Comparison of ENCODE assay signal across 8 cellular contexts in the genomic region with DNA sequence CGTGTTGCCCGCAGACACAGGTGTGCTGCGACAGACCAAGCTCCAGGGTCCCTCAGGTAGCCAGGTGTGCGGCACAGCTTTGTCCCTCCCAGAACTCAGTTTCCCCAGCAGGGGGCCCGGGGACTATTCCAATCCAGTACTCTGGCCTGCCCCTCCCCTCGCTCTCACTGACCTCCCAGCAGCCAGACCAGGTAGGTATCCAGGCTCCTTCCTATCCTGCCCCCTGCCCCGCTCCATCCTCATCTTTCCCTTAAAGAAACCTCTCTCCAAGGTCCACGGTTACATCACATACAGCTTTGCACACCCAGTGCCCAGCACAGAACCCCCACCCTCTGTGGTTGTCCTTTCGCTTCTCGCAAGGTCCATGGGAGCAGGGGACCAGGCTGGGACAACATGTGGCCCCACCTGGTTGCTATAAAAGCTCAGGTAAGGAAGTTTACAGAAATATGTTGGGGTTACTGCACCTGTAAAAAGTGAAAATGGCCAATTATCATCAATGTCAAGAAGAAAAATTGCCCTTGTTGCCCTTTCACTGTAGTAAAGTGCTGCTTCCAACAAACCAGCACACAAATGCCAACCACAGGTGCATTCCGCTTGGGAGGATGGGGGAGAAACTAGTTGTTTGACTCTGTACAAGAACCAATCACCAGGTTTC. TPM values are rescaled to one million over a fixed set of nuclear protein-coding genes. Genes with fewer than 3 reads are reported as not detected.
DNase-seq lines count a peak whose midpoint lies in the region; ATAC-seq and TF ChIP-seq lines count a peak whose summit lies in the region.

No MANE protein-coding gene starts in this region.

- no peaks in the 10 kb centered on the region for H3K9me2 ChIP-seq in OCI-LY7 (ENCODE audit: insufficient read depth, low read length)

- POLR2A ChIA-PET in OCI-LY7 (lab: Charles Lee), result no interaction called here

- peaks cover 17% of the 10 kb centered on the region for H3K4me1 ChIP-seq in OCI-LY7 (ENCODE audit: insufficient read depth, low read length, poor library complexity, severe bottlenecking)

- peaks cover 48% of the 10 kb centered on the region for H3K4me1 Mint-ChIP-seq in activated CD4-positive, alpha-beta T cell treated with anti-CD3 and anti-CD28 coated beads, Interleukin-2, amount 10 ng/mL, durations not matched to agents 24 days and 14 days
- peaks cover 31% of the 10 kb centered on the region for H3K4me1 Mint-ChIP-seq in stimulated activated effector memory CD8-positive, alpha-beta T cell treated with anti-CD3 and anti-CD28 coated beads, Interleukin-12 subunit alpha, Interleukin-12 subunit beta, amount 100 ng/mL, for 72 hours

- H3K79me2 ChIP-seq in OCI-LY7 (ENCODE audit: insufficient read depth, low read depth, low read length), result no peaks in the 10 kb centered on the region

- H2AFZ ChIP-seq in OCI-LY7 (ENCODE audit: low read length), result peak overlapping the region; percentile 78; the same call in 1 of the 2 replicates

- no peaks in the 10 kb centered on the region for H3K36me3 ChIP-seq in OCI-LY7 (ENCODE audit: insufficient read depth, low read length)

- peaks cover 27% of the 10 kb centered on the region for H3K27me3 Mint-ChIP-seq in activated CD4-positive, alpha-beta T cell treated with anti-CD3 and anti-CD28 coated beads, Interleukin-2, amount 10 ng/mL, durations not matched to agents 24 days and 14 days

- BruUV-seq in OCI-LY7 (replicated peaks; lab: Mats Ljungman, UMichigan), result no TSS peak

- DNase-seq in activated CD4-positive, alpha-beta T cell treated with anti-CD3 and anti-CD28 coated beads, Interleukin-2, amount 10 ng/mL, durations not matched to agents 24 days and 14 days, result no peak
- DNase-seq in activated CD4-positive, alpha-beta T cell treated with anti-CD3 and anti-CD28 coated beads for 48 hours, result no peak
- no peak for DNase-seq in OCI-LY7 (ENCODE audit: low spot score)
- no peak for DNase-seq in fibroblast of mammary gland (ENCODE audit: low read depth)
- no peak for DNase-seq in stimulated activated effector memory CD8-positive, alpha-beta T cell treated with anti-CD3 and anti-CD28 coated beads, Interleukin-12 subunit alpha, Interleukin-12 subunit beta, amount 100 ng/mL, for 72 hours (ENCODE audit: low spot score in 2 of 2)
- DNase-seq in AG08396 (ENCODE audit: low spot score), result no peak
- DNase-seq in SIG-M5 (lab: John Stamatoyannopoulos, UW), result no peak

- H4K20me1 ChIP-seq in OCI-LY7 (ENCODE audit: insufficient read depth, low read length), result no peaks in the 10 kb centered on the region

- no peaks in the 10 kb centered on the region for H3K9me3 ChIP-seq in OCI-LY7 (ENCODE audit: low read length)

- H3K9me3 Mint-ChIP-seq in activated CD4-positive, alpha-beta T cell treated with anti-CD3 and anti-CD28 coated beads, Interleukin-2, amount 10 ng/mL, durations not matched to agents 24 days and 14 days, result no peaks in the 10 kb centered on the region
- H3K9me3 Mint-ChIP-seq in stimulated activated effector memory CD8-positive, alpha-beta T cell treated with anti-CD3 and anti-CD28 coated beads, Interleukin-12 subunit alpha, Interleukin-12 subunit beta, amount 100 ng/mL, for 72 hours, result no peaks in the 10 kb centered on the region

- H3K27ac Mint-ChIP-seq in activated CD4-positive, alpha-beta T cell treated with anti-CD3 and anti-CD28 coated beads, Interleukin-2, amount 10 ng/mL, durations not matched to agents 24 days and 14 days, result no peak overlapping the region
- H3K27ac Mint-ChIP-seq in stimulated activated effector memory CD8-positive, alpha-beta T cell treated with anti-CD3 and anti-CD28 coated beads, Interleukin-12 subunit alpha, Interleukin-12 subunit beta, amount 100 ng/mL, for 72 hours, result no peak overlapping the region

- TF ChIP-seq CTCF in OCI-LY7 (conservative IDR thresholded peaks at IDR 0.05; ENCODE audit: low read length) (no peak), fibroblast of mammary gland (conservative IDR thresholded peaks at IDR 0.05; ENCODE audit: control insufficient read depth, insufficient read depth, low read depth, low read length) (no peak)

- peak overlapping the region; percentile 83 for H3K4me2 ChIP-seq in OCI-LY7 (ENCODE audit: low read length)

- H3K36me3 Mint-ChIP-seq in activated CD4-positive, alpha-beta T cell treated with anti-CD3 and anti-CD28 coated beads, Interleukin-2, amount 10 ng/mL, durations not matched to agents 24 days and 14 days (ENCODE audit: low read depth), result no peaks in the 10 kb centered on the region
- no peaks in the 10 kb centered on the region for H3K36me3 Mint-ChIP-seq in stimulated activated effector memory CD8-positive, alpha-beta T cell treated with anti-CD3 and anti-CD28 coated beads, Interleukin-12 subunit alpha, Interleukin-12 subunit beta, amount 100 ng/mL, for 72 hours

- intact Hi-C loops in activated CD4-positive, alpha-beta T cell treated with anti-CD3 and anti-CD28 coated beads, Interleukin-2, amount 10 ng/mL, durations not matched to agents 24 days and 14 days (cut with micrococcal nuclease), result loop anchor here (1.0 to 5.0 kb wide), 9 partner anchors 59 to 583 kb away; a partner anchor contains a TSS
- intact Hi-C loops in OCI-LY7 (cut with micrococcal nuclease; ENCODE audit: unreplicated experiment), result loop anchor here (1.0 to 10.0 kb wide), 4 partner anchors 64 to 390 kb away; a partner anchor contains a TSS

- CTCF ChIA-PET in OCI-LY7 (lab: Charles Lee; ENCODE audit: unreplicated experiment), result interaction anchor here (0.6 to 2.1 kb wide), 3 partner anchors 10 to 249 kb away, joined by 3 to 7 read pairs (median 3); no protein-coding TSS in a partner anchor

- peak overlapping the region; percentile 86 for H3K4me3 Mint-ChIP-seq in activated CD4-positive, alpha-beta T cell treated with anti-CD3 and anti-CD28 coated beads, Interleukin-2, amount 10 ng/mL, durations not matched to agents 24 days and 14 days
- peak overlapping the region; percentile 82 for H3K4me3 Mint-ChIP-seq in stimulated activated effector memory CD8-positive, alpha-beta T cell treated with anti-CD3 and anti-CD28 coated beads, Interleukin-12 subunit alpha, Interleukin-12 subunit beta, amount 100 ng/mL, for 72 hours

- H3K4me3 ChIP-seq in OCI-LY7 (ENCODE audit: low read depth, low read length, poor library complexity, severe bottlenecking) (peak overlapping the region; percentile 71), fibroblast of mammary gland (ENCODE audit: control insufficient read depth, low read depth, low read length) (peak overlapping the region; percentile 6)

- no peak overlapping the region for H3K27ac ChIP-seq in OCI-LY7 (ENCODE audit: low read depth, low read length, poor library complexity, severe bottlenecking)

- peak; percentile 0 for ATAC-seq in stimulated activated effector memory CD8-positive, alpha-beta T cell treated with anti-CD3 and anti-CD28 coated beads, Interleukin-12 subunit alpha, Interleukin-12 subunit beta, amount 100 ng/mL, for 72 hours
- ATAC-seq in HG03520 (IDR thresholded peaks at IDR 0.05; ENCODE audit: unreplicated experiment), result no peak

RNA-seq across cellular contexts. Expression of a gene that starts 7.3 kb away (rescaled TPM):
- not detected in 2 replicates for total RNA-seq in activated CD4-positive, alpha-beta T cell treated with anti-CD3 and anti-CD28 coated beads, Interleukin-2, amount 10 ng/mL, durations not matched to agents 24 days and 14 days
- total RNA-seq in OCI-LY7 (2014; rRNA removed; shearing (Covaris generic)), result not detected in 2 replicates
- not detected in 2 replicates for total RNA-seq in OCI-LY7 (2022)

RNA-seq across cellular contexts. Expression of a gene that starts 59.0 kb away (rescaled TPM):
- 88.0 and 89.6 TPM in 2 replicates for total RNA-seq in activated CD4-positive, alpha-beta T cell treated with anti-CD3 and anti-CD28 coated beads, Interleukin-2, amount 10 ng/mL, durations not matched to agents 24 days and 14 days
- total RNA-seq in OCI-LY7 (2014; rRNA removed; shearing (Covaris generic)), result 0.06 and 0.08 TPM in 2 replicates
- total RNA-seq in OCI-LY7 (2022), result 0.46 and 1.0 TPM in 2 replicates

Comparison
In these comparisons a context has a peak if more than half of its experiments do, and no peak if none do; other contexts are left out.
1. RNA of a gene that starts 59.0 kb away (total RNA-seq): 88.0 to 89.6 TPM in activated CD4-positive, alpha-beta T cell treated with anti-CD3 and anti-CD28 coated beads, Interleukin-2, amount 10 ng/mL, durations not matched to agents 24 days and 14 days; 0.06 to 1.0 TPM in OCI-LY7; every median in the first group is over 10 times any median in the second.